ENCODE assay signal across 10 cellular contexts in genomic region chr2:21422724-21423522, GRCh38.
"Had no signal": no experiment of that assay in that cellular context is flagged by ENCODE, and none has a peak within 500 bp of the region (broad histone marks: within the 10 kb centered on the region; RNA-seq: fewer than 3 reads in every experiment).

No MANE protein-coding gene starts in this region.

- H3K4me3 ChIP-seq: left lung, psoas muscle, stomach, testis, upper lobe of right lung had no signal

- ATAC-seq: psoas muscle had no signal

- H3K27me3 ChIP-seq: left lung, stomach, testis, upper lobe of right lung had no signal

- H3K4me1 ChIP-seq: left lung, psoas muscle, stomach, testis, upper lobe of right lung had no signal

- H3K9me3 ChIP-seq: psoas muscle, stomach, testis, upper lobe of right lung had no signal

- H3K36me3 ChIP-seq: left lung, stomach, upper lobe of right lung had no signal

- DNase-seq: activated CD4-positive, alpha-beta T cell treated with anti-CD3 and anti-CD28 coated beads, Interleukin-2, amount 50 U/mL, for 4 hours; activated CD4-positive, CD25-positive, alpha-beta regulatory T cell treated with anti-CD3 and anti-CD28 coated beads, Interleukin-2, amount 50 U/mL, for 72 hours; activated T-cell treated with anti-CD3 and anti-CD28 coated beads, Interleukin-2, amount 50 U/mL, for 1 hour; psoas muscle; stimulated activated CD4-positive, alpha-beta T cell treated with anti-CD3 and anti-CD28 coated beads, Interleukin-12 subunit alpha, Interleukin-12 subunit beta, amount 100 ng/mL, for 4 hours; stomach; T1000 had no signal

- H3K27ac ChIP-seq: left lung, psoas muscle, stomach, testis, upper lobe of right lung had no signal
